In the genomic region with DNA sequence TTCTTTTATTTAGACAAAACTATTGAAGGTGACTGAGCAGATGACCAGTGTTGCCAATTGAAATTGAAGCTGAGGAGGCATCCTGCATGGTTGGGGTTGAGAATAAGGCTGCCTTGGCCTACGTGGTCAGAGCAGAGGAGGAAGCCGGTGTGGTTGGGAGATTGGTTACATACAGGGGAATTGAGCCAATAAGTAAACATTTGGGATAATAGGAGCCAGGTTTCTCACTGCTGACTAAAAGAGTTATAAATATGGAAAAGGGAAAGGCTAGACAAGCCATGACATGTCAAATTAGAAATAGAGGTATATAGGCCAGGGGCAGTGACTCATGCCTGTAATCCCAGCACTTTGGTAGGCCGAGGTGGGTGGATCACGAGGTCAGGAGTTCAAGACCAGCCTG, we compare ENCODE assay signal across 1 cellular context.
TF ChIP-seq lines count a peak whose summit lies in the region.

No MANE protein-coding gene starts in this region.

TF ChIP-seq in IMR-90, 13 proteins besides CTCF, POLR2A, EP300 and RAD21 (continued from another document):
- TF ChIP-seq RCOR1 (IDR thresholded peaks at IDR 0.05; ENCODE audit: insufficient replicate concordance, low read length) (no peak), MXI1 (IDR thresholded peaks at IDR 0.05; ENCODE audit: borderline replicate concordance, low read depth, low read length) (no peak), NFE2L2 (IDR thresholded peaks at IDR 0.05; ENCODE audit: low read depth, low read length) (no peak), FOS (IDR thresholded peaks at IDR 0.05; ENCODE audit: low read depth, low read length) (no peak), BHLHE40 (IDR thresholded peaks at IDR 0.05; ENCODE audit: low read depth, low read length) (no peak)
TF ChIP-seq in IMR-90: peak in this region for 0.
